1 cellular context compared by ENCODE assay signal in the genomic region with DNA sequence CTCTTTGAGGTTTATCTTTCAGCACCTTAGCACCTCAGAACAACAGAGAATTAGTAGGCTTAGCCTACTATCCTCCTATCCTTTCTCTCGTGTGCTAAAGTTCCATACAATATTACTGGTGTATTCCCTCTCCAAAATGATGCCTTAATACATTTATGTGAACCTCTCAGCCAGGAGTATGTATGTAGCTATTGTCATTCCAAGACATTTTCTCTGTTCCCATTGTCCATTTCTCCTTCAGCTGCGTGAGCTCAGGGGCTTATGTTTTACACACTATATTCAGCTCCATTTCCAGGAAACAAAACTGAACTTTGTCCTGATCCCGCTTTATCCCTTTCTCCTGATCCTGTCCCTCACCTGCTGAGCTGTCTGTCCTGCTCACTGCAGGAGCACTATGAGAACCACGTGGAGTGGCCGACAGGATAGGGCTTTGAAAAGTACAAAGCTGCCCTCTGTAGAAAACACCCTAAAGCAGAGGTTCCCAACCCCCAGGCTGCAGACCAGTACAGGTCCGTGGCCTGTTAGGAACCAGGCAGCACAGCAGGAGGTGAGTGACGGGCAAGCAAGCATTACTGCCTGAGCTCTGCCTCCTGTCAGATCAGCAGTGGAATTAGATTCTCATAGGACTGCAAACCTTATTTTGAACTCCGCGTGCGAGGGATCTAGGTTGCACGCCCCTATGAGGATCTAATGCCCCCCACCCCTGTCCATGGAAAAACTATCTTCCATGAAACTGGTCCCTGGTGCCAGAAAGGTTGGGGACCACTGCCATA.
TF ChIP-seq lines count a peak whose summit lies in the region.

No MANE protein-coding gene starts in this region.

TF ChIP-seq in IMR-90, 13 proteins besides CTCF, POLR2A, EP300 and RAD21:
- TF ChIP-seq FOS (IDR thresholded peaks at IDR 0.05; ENCODE audit: low read depth, low read length) (no peak), MAFK (IDR thresholded peaks at IDR 0.05; ENCODE audit: low read depth, low read length) (no peak), SMC3 (IDR thresholded peaks at IDR 0.05; ENCODE audit: low read depth, low read length) (no peak), CEBPB (IDR thresholded peaks at IDR 0.05; ENCODE audit: low read depth, low read length) (no peak), RFX5 (IDR thresholded peaks at IDR 0.05; ENCODE audit: low read depth, low read length) (no peak), CHD1 (IDR thresholded peaks at IDR 0.05; ENCODE audit: low read depth, low read length) (no peak), NFE2L2 (IDR thresholded peaks at IDR 0.05; ENCODE audit: low read depth, low read length) (no peak), RCOR1 (IDR thresholded peaks at IDR 0.05; ENCODE audit: insufficient replicate concordance, low read length) (no peak), MAZ (IDR thresholded peaks at IDR 0.05; ENCODE audit: borderline replicate concordance, low read depth, low read length) (no peak), MXI1 (IDR thresholded peaks at IDR 0.05; ENCODE audit: borderline replicate concordance, low read depth, low read length) (no peak), BHLHE40 (IDR thresholded peaks at IDR 0.05; ENCODE audit: low read depth, low read length) (no peak)
- TF ChIP-seq, protein P1, sequence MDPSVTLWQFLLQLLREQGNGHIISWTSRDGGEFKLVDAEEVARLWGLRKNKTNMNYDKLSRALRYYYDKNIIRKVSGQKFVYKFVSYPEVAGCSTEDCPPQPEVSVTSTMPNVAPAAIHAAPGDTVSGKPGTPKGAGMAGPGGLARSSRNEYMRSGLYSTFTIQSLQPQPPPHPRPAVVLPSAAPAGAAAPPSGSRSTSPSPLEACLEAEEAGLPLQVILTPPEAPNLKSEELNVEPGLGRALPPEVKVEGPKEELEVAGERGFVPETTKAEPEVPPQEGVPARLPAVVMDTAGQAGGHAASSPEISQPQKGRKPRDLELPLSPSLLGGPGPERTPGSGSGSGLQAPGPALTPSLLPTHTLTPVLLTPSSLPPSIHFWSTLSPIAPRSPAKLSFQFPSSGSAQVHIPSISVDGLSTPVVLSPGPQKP (IDR thresholded peaks at IDR 0.05; ENCODE audit: borderline replicate concordance, low read depth, low read length), result no peak
- TF ChIP-seq, protein P2, sequence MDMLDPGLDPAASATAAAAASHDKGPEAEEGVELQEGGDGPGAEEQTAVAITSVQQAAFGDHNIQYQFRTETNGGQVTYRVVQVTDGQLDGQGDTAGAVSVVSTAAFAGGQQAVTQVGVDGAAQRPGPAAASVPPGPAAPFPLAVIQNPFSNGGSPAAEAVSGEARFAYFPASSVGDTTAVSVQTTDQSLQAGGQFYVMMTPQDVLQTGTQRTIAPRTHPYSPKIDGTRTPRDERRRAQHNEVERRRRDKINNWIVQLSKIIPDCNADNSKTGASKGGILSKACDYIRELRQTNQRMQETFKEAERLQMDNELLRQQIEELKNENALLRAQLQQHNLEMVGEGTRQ (IDR thresholded peaks at IDR 0.05; ENCODE audit: low read depth, low read length), result no peak
